Comparison of ENCODE assay signal across 8 cellular contexts in genomic region chr7:66681491-66682349, GRCh38. TPM values are rescaled to one million over a fixed set of nuclear protein-coding genes. Genes with fewer than 3 reads are reported as not detected.
DNase-seq lines count a peak whose midpoint lies in the region; ATAC-seq and TF ChIP-seq lines count a peak whose summit lies in the region.

No MANE protein-coding gene starts in this region.

- no peaks in the 10 kb centered on the region for H3K9me3 Mint-ChIP-seq in CD4-positive, alpha-beta T cell
- H3K9me3 Mint-ChIP-seq in activated CD8-positive, alpha-beta T cell treated with anti-CD3 and anti-CD28 coated beads for 36 hours = no peaks in the 10 kb centered on the region

- POLR2A ChIA-PET in CD4-positive, alpha-beta T cell (lab: Charles Lee) = interaction anchor here (0.9 to 2.1 kb wide), 7 partner anchors 11 to 188 kb away, joined by 3 to 11 read pairs (median 7); partner anchors contain the start of genes KCTD7 and RABGEF1
- POLR2A ChIA-PET in activated CD8-positive, alpha-beta T cell treated with anti-CD3 and anti-CD28 coated beads for 36 hours (lab: Charles Lee) = interaction anchor here (0.8 to 1.1 kb wide), 4 partner anchors 18 to 191 kb away, joined by 3 to 6 read pairs (median 4); no protein-coding TSS in a partner anchor

- no peak for TF ChIP-seq CTCF in CD4-positive, alpha-beta T cell (IDR thresholded peaks at IDR 0.05)
- TF ChIP-seq CTCF in activated CD8-positive, alpha-beta T cell treated with anti-CD3 and anti-CD28 coated beads for 36 hours (IDR thresholded peaks at IDR 0.05) = no peak
- no peak for TF ChIP-seq CTCF in lung (IDR thresholded peaks at IDR 0.05; ENCODE audit: control extremely low read depth, extremely low read depth)

- DNase-seq in CD4-positive, alpha-beta T cell = peak; percentile 87 to 98 (median 94)
- peak; percentile 96 for DNase-seq in HK-2 (ENCODE audit: unreplicated experiment)
- DNase-seq in NCI-H82 treated with DMSO at 0.1 percent for 48 hours (lab: John Stamatoyannopoulos, UW; ENCODE audit: unreplicated experiment) = peak; percentile 73
- peak; percentile 96 for DNase-seq in activated CD8-positive, alpha-beta T cell treated with anti-CD3 and anti-CD28 coated beads for 36 hours
- DNase-seq in lung (ENCODE audit: low spot score) = peak; percentile 96
- peak; percentile 90 to 98 (median 96) for DNase-seq in stimulated activated CD4-positive, alpha-beta T cell treated with anti-CD3 and anti-CD28 coated beads, TNF-alpha, amount 100 ng/mL, for 24 hours (ENCODE audit: low read depth in 3 of 3)

- peaks cover 11% of the 10 kb centered on the region for H3K36me3 Mint-ChIP-seq in CD4-positive, alpha-beta T cell (ENCODE audit: low read depth)
- peaks cover 8% of the 10 kb centered on the region for H3K36me3 Mint-ChIP-seq in activated CD8-positive, alpha-beta T cell treated with anti-CD3 and anti-CD28 coated beads for 36 hours (ENCODE audit: low read depth)

- peak overlapping the region; percentile 99 for H3K4me3 Mint-ChIP-seq in CD4-positive, alpha-beta T cell
- peak overlapping the region; percentile 91 for H3K4me3 Mint-ChIP-seq in activated CD8-positive, alpha-beta T cell treated with anti-CD3 and anti-CD28 coated beads for 36 hours

- no peaks in the 10 kb centered on the region for H3K9me3 ChIP-seq in CD4-positive, alpha-beta T cell (ENCODE audit: control insufficient read depth, low read length)
- H3K9me3 ChIP-seq in ectodermal cell (ENCODE audit: control insufficient read depth, low read length) (no peaks in the 10 kb centered on the region), lung (ENCODE audit: control insufficient read depth in 2 of 2, insufficient read depth in 1 of 2, low read length in 1 of 2) (no peaks in the 10 kb centered on the region)

- H3K4me3 ChIP-seq in ectodermal cell (ENCODE audit: insufficient read depth, low read depth, low read length) = peak overlapping the region; percentile 87
- peak overlapping the region; percentile 97 for H3K4me3 ChIP-seq in lung

- H3K4me1 ChIP-seq in ectodermal cell (ENCODE audit: control insufficient read depth, insufficient read depth, low read length) (no peaks in the 10 kb centered on the region), lung (ENCODE audit: control insufficient read depth in 2 of 2, insufficient read depth in 2 of 2, low read length in 2 of 2) (peaks cover 2 to 7% of the 10 kb centered on the region in 2 donors)

- H3K27ac Mint-ChIP-seq in CD4-positive, alpha-beta T cell = peak overlapping the region; percentile 98
- H3K27ac Mint-ChIP-seq in activated CD8-positive, alpha-beta T cell treated with anti-CD3 and anti-CD28 coated beads for 36 hours = peak overlapping the region; percentile 95

- H3K27me3 Mint-ChIP-seq in CD4-positive, alpha-beta T cell = no peaks in the 10 kb centered on the region
- no peaks in the 10 kb centered on the region for H3K27me3 Mint-ChIP-seq in activated CD8-positive, alpha-beta T cell treated with anti-CD3 and anti-CD28 coated beads for 36 hours

- peak; percentile 95 for ATAC-seq in CD4-positive, alpha-beta T cell (ENCODE audit: poor library complexity)
- ATAC-seq in GM19455 (IDR thresholded peaks at IDR 0.05; ENCODE audit: unreplicated experiment) = peak; percentile 92
- peak; percentile 97 for ATAC-seq in activated CD8-positive, alpha-beta T cell treated with anti-CD3 and anti-CD28 coated beads for 36 hours
- ATAC-seq in lung (ENCODE audit: insufficient read depth, low FRiP score) = peak; percentile 97

- H3K36me3 ChIP-seq in ectodermal cell (ENCODE audit: control insufficient read depth, insufficient read depth, low read length) (no peaks in the 10 kb centered on the region), lung (ENCODE audit: control insufficient read depth in 2 of 2, insufficient read depth in 2 of 2, low read length in 2 of 2) (no peaks in the 10 kb centered on the region)

- CTCF ChIA-PET in CD4-positive, alpha-beta T cell (lab: Charles Lee) = interaction anchor here (1.2 to 1.3 kb wide), 2 partner anchors 28 to 51 kb away, joined by 3 to 5 read pairs; no protein-coding TSS in a partner anchor
- CTCF ChIA-PET in activated CD8-positive, alpha-beta T cell treated with anti-CD3 and anti-CD28 coated beads for 36 hours (lab: Charles Lee) = no interaction called here

- intact Hi-C loops in CD4-positive, alpha-beta T cell (cut with DNase I, micrococcal nuclease) = loop anchor here (1.0 to 5.0 kb wide), 7 partner anchors 25 to 189 kb away; partner anchors contain the start of gene RABGEF1 (in 2 of the 2)
- intact Hi-C loops in activated CD8-positive, alpha-beta T cell treated with anti-CD3 and anti-CD28 coated beads for 36 hours (cut with micrococcal nuclease) = no loop called here

- H3K27me3 ChIP-seq in CD4-positive, alpha-beta T cell (ENCODE audit: control insufficient read depth, insufficient read depth, low read length) = no peaks in the 10 kb centered on the region
- H3K27me3 ChIP-seq in ectodermal cell (ENCODE audit: control insufficient read depth, insufficient read depth, low read length, poor library complexity, severe bottlenecking) = no peaks in the 10 kb centered on the region
- H3K27me3 ChIP-seq in lung (ENCODE audit: control insufficient read depth, insufficient read depth) = no peaks in the 10 kb centered on the region

- peaks cover 40% of the 10 kb centered on the region for H3K4me1 Mint-ChIP-seq in CD4-positive, alpha-beta T cell (ENCODE audit: low read depth)
- H3K4me1 Mint-ChIP-seq in activated CD8-positive, alpha-beta T cell treated with anti-CD3 and anti-CD28 coated beads for 36 hours (ENCODE audit: low read depth) = peaks cover 38% of the 10 kb centered on the region

- WGBS in ectodermal cell, 2 experiments = 5% methylated on average over 78 of the region's 78 CpGs
- 3 to 4% methylated on average over 68 to 78 of the region's 78 CpGs for WGBS in lung, 2 donors

- peak overlapping the region; percentile 96 for H3K27ac ChIP-seq in CD4-positive, alpha-beta T cell (ENCODE audit: low read depth, low read length)
- H3K27ac ChIP-seq in ectodermal cell (ENCODE audit: insufficient read depth, low read depth, low read length, poor library complexity, severe bottlenecking) (peak overlapping the region; percentile 22), lung (ENCODE audit: low read depth in 1 of 2, low read length in 1 of 2) (peak overlapping the region; percentile 94 to 96)

RNA-seq across cellular contexts. Expression of gene KCTD7, which starts 53.0 kb away (rescaled TPM):
- 10 to 100 TPM; 15.2 TPM for total RNA-seq in CD4-positive, alpha-beta T cell
- 1 to 10 TPM; 4.8 to 5.4 TPM for total RNA-seq in activated CD8-positive, alpha-beta T cell treated with anti-CD3 and anti-CD28 coated beads for 36 hours
- 17.1 TPM for polyA plus RNA-seq in ectodermal cell (2013, experiment 1 of 4)
- polyA plus RNA-seq in ectodermal cell (2013, experiment 2 of 4) = 18.1 TPM
- polyA plus RNA-seq in ectodermal cell (2013, experiment 3 of 4) = 14.1 TPM
- polyA plus RNA-seq in ectodermal cell (2013, experiment 4 of 4) = 17.2 TPM
- 10 to 100 TPM; 10.2 to 19.7 TPM for total RNA-seq in lung
- polyA plus RNA-seq in lung = 1 to 10 TPM; 4.9 TPM

RNA-seq across cellular contexts. Expression of gene RABGEF1, which starts 58.8 kb away (rescaled TPM):
- 10 to 100 TPM; 18.9 to 20.1 TPM for total RNA-seq in CD4-positive, alpha-beta T cell
- total RNA-seq in activated CD8-positive, alpha-beta T cell treated with anti-CD3 and anti-CD28 coated beads for 36 hours = 10 to 100 TPM; 17.5 to 19.2 TPM
- 23.5 TPM for polyA plus RNA-seq in ectodermal cell (2013, experiment 1 of 4)
- polyA plus RNA-seq in ectodermal cell (2013, experiment 2 of 4) = 22.3 TPM
- 17.1 TPM for polyA plus RNA-seq in ectodermal cell (2013, experiment 3 of 4)
- 19.5 TPM for polyA plus RNA-seq in ectodermal cell (2013, experiment 4 of 4)
- 10 to 100 TPM; 19.9 to 27.3 TPM for total RNA-seq in lung
- polyA plus RNA-seq in lung = 10 to 100 TPM in 1 of 2 donors, 1 to 10 TPM in 1; 9.3 to 17.9 TPM

Comparison
In these comparisons a context has a peak if more than half of its experiments do, and no peak if none do; other contexts are left out.
1. Peak in every context shown above with its lines: DNase-seq, ATAC-seq, H3K4me3 ChIP-seq and H3K27ac ChIP-seq.
2. H3K27ac ChIP-seq: peak in every context shown above with its lines; median percentile 96 in CD4-positive, alpha-beta T cell; 95 in lung; 22 in ectodermal cell.